ENCODE assay signal across 24 cellular contexts in the genomic region with DNA sequence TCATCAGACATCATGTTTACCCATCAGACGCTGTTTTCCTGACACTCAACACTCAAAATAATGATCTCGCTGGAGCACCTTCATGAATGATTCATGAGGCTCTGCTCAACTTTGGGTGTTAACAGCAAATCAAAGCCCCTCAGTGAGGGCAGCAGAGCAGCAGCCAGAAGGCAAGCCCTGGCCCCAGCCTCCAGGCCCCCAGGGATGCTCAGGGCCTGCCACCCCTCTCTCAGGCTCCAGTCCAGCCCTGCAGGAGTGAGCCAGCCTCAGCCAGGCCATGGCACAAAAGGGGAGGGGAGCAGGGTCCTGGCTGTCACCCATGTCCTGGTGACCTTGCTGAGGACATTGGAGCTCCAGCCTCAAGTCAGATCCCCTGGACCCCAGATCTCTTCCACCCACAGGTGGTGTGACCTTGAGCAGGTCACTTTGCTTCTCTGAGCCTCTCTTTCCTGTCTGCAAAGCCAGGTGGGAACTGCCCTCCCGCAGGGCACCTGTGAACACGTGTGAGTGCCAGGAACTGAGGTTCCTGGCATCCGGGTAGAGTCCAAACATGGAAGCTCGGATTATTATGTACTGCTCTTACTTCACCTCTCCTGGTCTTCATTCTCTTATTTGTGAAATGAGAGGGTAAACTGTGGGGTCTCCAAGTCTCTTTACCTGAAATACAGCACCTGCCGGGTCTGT.
DNase-seq lines count a peak whose midpoint lies in the region; ATAC-seq and TF ChIP-seq lines count a peak whose summit lies in the region.
"Had no signal": no experiment of that assay in that cellular context is flagged by ENCODE, and none has a peak within 500 bp of the region (broad histone marks: within the 10 kb centered on the region; RNA-seq: fewer than 3 reads in every experiment).

No MANE protein-coding gene starts in this region.

- ATAC-seq in lower lobe of right lung (no peak), aorta (ENCODE audit: low FRiP score) (no peak), GM21529 (IDR thresholded peaks at IDR 0.05; ENCODE audit: unreplicated experiment) (no peak)
- ATAC-seq: heart right ventricle, PC-3 had no signal

- no peaks in the 10 kb centered on the region for H3K4me1 ChIP-seq in lower lobe of right lung
- no peaks in the 10 kb centered on the region for H3K4me1 ChIP-seq in aorta (ENCODE audit: control insufficient read depth in 1 of 2, insufficient read depth in 2 of 2, low read length in 2 of 2)
- H3K4me1 ChIP-seq: SJCRH30 had no signal

- H3K9me3 ChIP-seq in lower lobe of right lung (no peaks in the 10 kb centered on the region), aorta (ENCODE audit: control insufficient read depth, low read length) (peaks cover 9% of the 10 kb centered on the region)
- H3K9me3 ChIP-seq: SJCRH30 had no signal

- TF ChIP-seq CTCF in lower lobe of right lung (IDR thresholded peaks at IDR 0.05) = no peak

- H3K36me3 ChIP-seq in lower lobe of right lung (no peaks in the 10 kb centered on the region), aorta (ENCODE audit: control insufficient read depth in 1 of 2, insufficient read depth in 2 of 2, low read length in 1 of 2) (no peaks in the 10 kb centered on the region)
- H3K36me3 ChIP-seq: heart right ventricle, SJCRH30 had no signal

- H3K4me3 ChIP-seq in lower lobe of right lung = no peak overlapping the region
- no peak overlapping the region for H3K4me3 ChIP-seq in aorta (ENCODE audit: low read length in 2 of 2)
- H3K4me3 ChIP-seq: heart right ventricle, SJCRH30 had no signal

- H3K27me3 ChIP-seq in lower lobe of right lung (ENCODE audit: low read depth) = no peaks in the 10 kb centered on the region
- H3K27me3 ChIP-seq in aorta (ENCODE audit: control insufficient read depth in 1 of 2, insufficient read depth in 2 of 2, low read length in 1 of 2) = no peaks in the 10 kb centered on the region
- H3K27me3 ChIP-seq: SJCRH30 had no signal

- intact Hi-C loops in lower lobe of right lung (cut with DNase I) = no loop called here
- intact Hi-C loops in aorta (cut with DNase I) = no loop called here

- DNase-seq in NCI-H510A treated with DMSO at 0.1 percent for 48 hours (lab: John Stamatoyannopoulos, UW) (peak; percentile 30), NCI-H510A (lab: John Stamatoyannopoulos, UW) (no peak), NCI-H345 treated with DMSO at 0.1 percent for 48 hours (lab: John Stamatoyannopoulos, UW; ENCODE audit: unreplicated experiment) (peak; percentile 54), lower lobe of right lung (peak; percentile 24), aorta (peak; percentile 19 to 25), DMS79 treated with DMSO at 0.1 percent for 48 hours (lab: John Stamatoyannopoulos, UW) (no peak), SW480 (ENCODE audit: low spot score) (no peak)
- DNase-seq: activated CD4-positive, alpha-beta T cell treated with anti-CD3 and anti-CD28 coated beads, Interleukin-2, amount 50 U/mL, for 4 hours; activated T-cell treated with anti-CD3 and anti-CD28 coated beads for 4 hours; amniotic stem cell; caudate nucleus; heart right ventricle; immature natural killer cell; KBM-7; NCI-H2107; NCI-H82; nucleus accumbens; PC-3; stimulated activated CD4-positive, alpha-beta T cell treated with anti-CD3 and anti-CD28 coated beads, Interleukin-15, amount 100 ng/mL, for 24 hours; substantia nigra had no signal

- 78 to 80% methylated on average over 7 of the region's 7 CpGs for WGBS in aorta, 2 donors

- H3K27ac ChIP-seq in lower lobe of right lung (no peak overlapping the region), aorta (ENCODE audit: low read depth in 1 of 2, low read length in 2 of 2) (no peak overlapping the region)
- H3K27ac ChIP-seq: C4-2B, heart right ventricle, SJCRH30, VCaP had no signal

Comparison
In these comparisons a context has a peak if more than half of its experiments do, and no peak if none do; other contexts are left out.
1. DNase-seq: peak in NCI-H510A treated with DMSO at 0.1 percent for 48 hours (single experiment), NCI-H345 treated with DMSO at 0.1 percent for 48 hours (single experiment), lower lobe of right lung (single experiment) and aorta (2 of 2); none in NCI-H510A (single experiment), DMS79 treated with DMSO at 0.1 percent for 48 hours (single experiment) and SW480 (single experiment).